ENCODE assay signal across 1 cellular context in the genomic region with DNA sequence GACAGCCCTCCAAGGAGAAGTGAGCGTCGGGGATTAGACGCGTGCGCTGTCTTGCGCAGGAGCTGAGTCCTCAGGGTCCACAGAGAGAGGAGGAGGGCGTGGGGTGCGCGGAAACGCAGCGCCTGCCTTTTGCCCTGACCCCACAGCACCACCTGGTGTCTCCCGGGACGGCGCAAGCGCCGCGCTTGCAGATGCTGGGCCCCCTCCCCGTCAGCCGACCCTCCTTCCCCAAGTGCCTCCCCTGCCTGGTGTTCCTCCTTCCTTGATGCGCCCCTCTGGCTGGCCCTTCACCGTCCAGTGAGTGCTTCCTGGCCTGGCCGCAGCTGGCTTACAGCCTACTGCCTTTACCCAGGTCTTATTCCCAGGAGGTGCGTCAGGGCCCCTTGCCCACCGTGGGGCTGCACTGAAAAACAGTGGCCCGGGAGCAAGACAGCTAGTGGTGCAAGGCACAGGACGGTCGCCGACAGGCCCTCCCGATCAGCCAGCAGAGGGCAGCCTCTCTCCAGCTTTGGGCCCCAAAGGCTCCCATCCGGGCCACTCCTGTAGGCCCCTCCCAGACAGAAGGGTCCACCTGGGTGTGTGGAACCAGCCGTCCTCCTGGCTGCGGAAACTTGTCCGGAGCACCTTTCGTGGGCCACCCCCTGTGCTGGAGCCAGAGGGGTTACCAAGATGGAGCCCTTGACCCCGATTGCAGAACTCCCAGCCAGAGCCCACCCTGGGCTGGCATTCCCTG.
TF ChIP-seq lines count a peak whose summit lies in the region.

No MANE protein-coding gene starts in this region.

TF ChIP-seq in K562, 482 proteins besides CTCF, POLR2A, EP300 and RAD21 (continued from another document and continues in another):
- TF ChIP-seq VEZF1 (CRISPR knock-in tag; IDR thresholded peaks at IDR 0.05) (peak; percentile 53; the same call in 1 of the 2 replicates), CREB5 (CRISPR knock-in tag; IDR thresholded peaks at IDR 0.05) (no peak), SAFB2 (IDR thresholded peaks at IDR 0.05; ENCODE audit: borderline replicate concordance, low read depth, low read length, severe bottlenecking) (no peak), KAT8 (IDR thresholded peaks at IDR 0.05; ENCODE audit: low read depth) (no peak), TFAM (CRISPR knock-in tag; conservative IDR thresholded peaks at IDR 0.05) (no peak), CBFA2T2 (conservative IDR thresholded peaks at IDR 0.05) (no peak), RBM39 (optimal IDR thresholded peaks at IDR 0.05; ENCODE audit: low read depth, low read length) (no peak), RBM14 (IDR thresholded peaks at IDR 0.05; ENCODE audit: borderline replicate concordance, insufficient read depth, low read depth, low read length) (no peak), ZBTB1 (CRISPR knock-in tag; IDR thresholded peaks at IDR 0.05; ENCODE audit: borderline replicate concordance, low read depth) (0 out of 2 replicates have a peak, but pooled peaks have one; percentile 43), ARID3B (CRISPR knock-in tag; IDR thresholded peaks at IDR 0.05; ENCODE audit: borderline replicate concordance) (no peak), TARDBP (IDR thresholded peaks at IDR 0.05) (no peak), MECOM (CRISPR knock-in tag; IDR thresholded peaks at IDR 0.05) (no peak), PRDM10 (IDR thresholded peaks at IDR 0.05; ENCODE audit: partially characterized antibody) (peak; percentile 6), ZNF75A (CRISPR knock-in tag; IDR thresholded peaks at IDR 0.05) (no peak), NBN (IDR thresholded peaks at IDR 0.05; ENCODE audit: low read depth) (peak; percentile 80; the same call in 1 of the 2 replicates), PHB2 (IDR thresholded peaks at IDR 0.05; ENCODE audit: low read depth) (no peak), TEAD4 (IDR thresholded peaks at IDR 0.05; ENCODE audit: low read length) (no peak), TEAD4 (CRISPR knock-in tag; IDR thresholded peaks at IDR 0.05; ENCODE audit: borderline replicate concordance) (no peak), ZNF274 (IDR thresholded peaks at IDR 0.05; ENCODE audit: borderline replicate concordance, low read depth, low read length) (no peak), RBM25 (IDR thresholded peaks at IDR 0.05; ENCODE audit: low read depth, low read length, severe bottlenecking) (no peak), KAT7 (CRISPR knock-in tag; IDR thresholded peaks at IDR 0.05; ENCODE audit: borderline replicate concordance) (no peak), ZNF589 (CRISPR knock-in tag; IDR thresholded peaks at IDR 0.05; ENCODE audit: low read depth) (0 out of 2 replicates have a peak, but pooled peaks have one; percentile 5), POLR3A (IDR thresholded peaks at IDR 0.05; ENCODE audit: borderline replicate concordance, extremely low read depth, insufficient read depth, insufficient read length) (no peak), ZNF12 (CRISPR knock-in tag; IDR thresholded peaks at IDR 0.05) (0 out of 2 replicates have a peak, but pooled peaks have one; percentile 72), TCF15 (CRISPR knock-in tag; IDR thresholded peaks at IDR 0.05) (no peak), KLF13 (tag; IDR thresholded peaks at IDR 0.05; ENCODE audit: borderline replicate concordance, low read depth) (no peak), YY1 (IDR thresholded peaks at IDR 0.05; ENCODE audit: borderline replicate concordance in 1 of 3, control insufficient read depth in 1 of 3, extremely low read depth in 1 of 3, insufficient read depth in 3 of 3, insufficient read length in 1 of 3, insufficient replicate concordance in 2 of 3, low read depth in 1 of 3, low read length in 2 of 3) (peak in 1 of 3 experiments; percentile 13), NFE2 (IDR thresholded peaks at IDR 0.05; ENCODE audit: low read depth) (no peak), ZNF586 (CRISPR knock-in tag; conservative IDR thresholded peaks at IDR 0.05) (no peak), SIN3A (IDR thresholded peaks at IDR 0.05; ENCODE audit: borderline replicate concordance in 2 of 2, control insufficient read depth in 1 of 2, low read depth in 2 of 2, low read length in 2 of 2) (no peak), ZNF224 (CRISPR knock-in tag; IDR thresholded peaks at IDR 0.05) (no peak), THAP12 (CRISPR knock-in tag; IDR thresholded peaks at IDR 0.05) (no peak; the same call in 1 of the 2 replicates), CHD4 (IDR thresholded peaks at IDR 0.05; ENCODE audit: insufficient read depth, insufficient replicate concordance, low read depth, low read length, poor library complexity, severe bottlenecking) (no peak), ZNF41 (CRISPR knock-in tag; conservative IDR thresholded peaks at IDR 0.05) (no peak), ZNF695 (CRISPR knock-in tag; IDR thresholded peaks at IDR 0.05) (no peak), MCM2 (IDR thresholded peaks at IDR 0.05; ENCODE audit: low read depth) (no peak), MAZ (CRISPR knock-in tag; conservative IDR thresholded peaks at IDR 0.05 in 1 of 2, IDR thresholded peaks at IDR 0.05 in 1 of 2) (peak; percentile 43 to 90; a peak in 3 of 4 replicates), ZNF79 (CRISPR knock-in tag; IDR thresholded peaks at IDR 0.05; ENCODE audit: low read depth) (no peak), CTBP1 (IDR thresholded peaks at IDR 0.05; ENCODE audit: borderline replicate concordance) (peak; percentile 86; the same call in 1 of the 2 replicates), FOS (IDR thresholded peaks at IDR 0.05; ENCODE audit: extremely low read depth, insufficient read length) (no peak)
- TF ChIP-seq, protein P1, sequence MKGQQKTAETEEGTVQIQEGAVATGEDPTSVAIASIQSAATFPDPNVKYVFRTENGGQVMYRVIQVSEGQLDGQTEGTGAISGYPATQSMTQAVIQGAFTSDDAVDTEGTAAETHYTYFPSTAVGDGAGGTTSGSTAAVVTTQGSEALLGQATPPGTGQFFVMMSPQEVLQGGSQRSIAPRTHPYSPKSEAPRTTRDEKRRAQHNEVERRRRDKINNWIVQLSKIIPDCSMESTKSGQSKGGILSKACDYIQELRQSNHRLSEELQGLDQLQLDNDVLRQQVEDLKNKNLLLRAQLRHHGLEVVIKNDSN (CRISPR knock-in tag; IDR thresholded peaks at IDR 0.05) = peak; percentile 4; the same call in 1 of the 2 replicates
- TF ChIP-seq, protein P2, sequence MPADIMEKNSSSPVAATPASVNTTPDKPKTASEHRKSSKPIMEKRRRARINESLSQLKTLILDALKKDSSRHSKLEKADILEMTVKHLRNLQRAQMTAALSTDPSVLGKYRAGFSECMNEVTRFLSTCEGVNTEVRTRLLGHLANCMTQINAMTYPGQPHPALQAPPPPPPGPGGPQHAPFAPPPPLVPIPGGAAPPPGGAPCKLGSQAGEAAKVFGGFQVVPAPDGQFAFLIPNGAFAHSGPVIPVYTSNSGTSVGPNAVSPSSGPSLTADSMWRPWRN (IDR thresholded peaks at IDR 0.05; ENCODE audit: low read depth) = no peak
